In genomic region chr10:79579361-79579760, GRCh38 we compare ENCODE assay signal across 35 cellular contexts. TPM values are rescaled to one million over a fixed set of nuclear protein-coding genes. Genes with fewer than 3 reads are reported as not detected.
"Had no signal": no experiment of that assay in that cellular context is flagged by ENCODE, and none has a peak within 500 bp of the region (broad histone marks: within the 10 kb centered on the region; RNA-seq: fewer than 3 reads in every experiment).

No MANE protein-coding gene starts in this region.

- H3K27me3 Mint-ChIP-seq: T-helper 17 cell had no signal

- H3K4me1 ChIP-seq: ascending aorta, breast epithelium, esophagus muscularis mucosa, foreskin keratinocyte, gastroesophageal sphincter, heart right ventricle had no signal

- H3K36me3 Mint-ChIP-seq: activated naive CD4-positive, alpha-beta T cell treated with anti-CD3 and anti-CD28 coated beads, Interleukin-2, amount 50 U/mL, for 24 hours; activated naive CD8-positive, alpha-beta T cell treated with anti-CD3 and anti-CD28 coated beads, Interleukin-2, amount 10 ng/mL, durations not matched to agents 7 days and 5 days; brain had no signal

- H3K36me3 ChIP-seq: ascending aorta, breast epithelium, cardiac muscle cell, esophagus muscularis mucosa, gastroesophageal sphincter, heart right ventricle, WERI-Rb-1 had no signal

- H3K27me3 ChIP-seq: ascending aorta, breast epithelium, cardiac muscle cell, dorsolateral prefrontal cortex, esophagus muscularis mucosa, gastroesophageal sphincter had no signal

- H3K27ac ChIP-seq: ascending aorta, breast epithelium, cardiac muscle cell, coronary artery, dorsolateral prefrontal cortex, esophagus muscularis mucosa, foreskin keratinocyte, gastroesophageal sphincter, heart right ventricle, WERI-Rb-1 had no signal

- H3K4me3 Mint-ChIP-seq: activated B cell treated with CpG ODN at 0.5 μM for 24 hours; activated CD8-positive, alpha-beta T cell treated with anti-CD3 and anti-CD28 coated beads for 36 hours; activated naive CD4-positive, alpha-beta T cell treated with anti-CD3 and anti-CD28 coated beads for 36 hours; activated naive CD4-positive, alpha-beta T cell treated with anti-CD3 and anti-CD28 coated beads, Interleukin-2, amount 50 U/mL, for 24 hours; activated naive CD8-positive, alpha-beta T cell treated with anti-CD3 and anti-CD28 coated beads, Interleukin-2, amount 10 ng/mL, durations not matched to agents 7 days and 5 days; activated T-cell treated with anti-CD3 and anti-CD28 coated beads, Interleukin-2, amount 50 U/mL, for 4 hours; brain; dendritic cell treated with granulocyte-macrophage colony-stimulating factor and Interleukin-4, amounts not matched to agents 40 ng/mL and 50 ng/mL, for 4 days; endodermal cell; T-helper 17 cell; T-helper 2 cell treated with Interferon-gamma antibody and Interleukin-4, amounts not matched to agents 5 μg/mL and 100 μg/mL, for 36 hours had no signal

- H3K4me1 Mint-ChIP-seq: activated B cell treated with CpG ODN at 0.5 μM for 24 hours; activated naive CD4-positive, alpha-beta T cell treated with anti-CD3 and anti-CD28 coated beads, Interleukin-2, amount 50 U/mL, for 24 hours; brain; endodermal cell had no signal

- H3K9me3 Mint-ChIP-seq: activated B cell treated with CpG ODN at 0.5 μM for 24 hours; activated naive CD4-positive, alpha-beta T cell treated with anti-CD3 and anti-CD28 coated beads, Interleukin-2, amount 50 U/mL, for 24 hours; activated T-helper 2 cell treated with anti-CD3 and anti-CD28 coated beads, Interferon-gamma antibody, Interleukin-2, Interleukin-4, amounts not matched to agents 10 μg/mL and 5 μg/mL and 100 μg/mL, durations not matched to agents 14 hours and 24 hours and 36 hours; dendritic cell treated with granulocyte-macrophage colony-stimulating factor and Interleukin-4, amounts not matched to agents 40 ng/mL and 50 ng/mL, for 4 days; T-helper 2 cell treated with Interferon-gamma antibody and Interleukin-4, amounts not matched to agents 5 μg/mL and 100 μg/mL, for 36 hours had no signal

- H3K27ac Mint-ChIP-seq: activated B cell treated with CpG ODN at 0.5 μM for 24 hours; activated CD8-positive, alpha-beta T cell treated with anti-CD3 and anti-CD28 coated beads for 36 hours; activated naive CD4-positive, alpha-beta T cell treated with anti-CD3 and anti-CD28 coated beads for 36 hours; activated naive CD4-positive, alpha-beta T cell treated with anti-CD3 and anti-CD28 coated beads, Interleukin-2, amount 50 U/mL, for 24 hours; activated naive CD8-positive, alpha-beta T cell treated with anti-CD3 and anti-CD28 coated beads, Interleukin-2, amount 10 ng/mL, durations not matched to agents 7 days and 5 days; activated T-helper 2 cell treated with anti-CD3 and anti-CD28 coated beads, Interferon-gamma antibody, Interleukin-2, Interleukin-4, amounts not matched to agents 10 μg/mL and 5 μg/mL and 100 μg/mL, durations not matched to agents 14 hours and 24 hours and 36 hours; brain; dendritic cell treated with granulocyte-macrophage colony-stimulating factor and Interleukin-4, amounts not matched to agents 40 ng/mL and 50 ng/mL, for 4 days; endodermal cell; T-helper 17 cell; T-helper 2 cell treated with Interferon-gamma antibody and Interleukin-4, amounts not matched to agents 5 μg/mL and 100 μg/mL, for 36 hours had no signal

- ATAC-seq: activated CD4-positive, CD25-positive, alpha-beta regulatory T cell treated with anti-CD3 and anti-CD28 coated beads, Interleukin-2, amount 50 U/mL, for 24 hours; activated CD8-positive, alpha-beta T cell treated with anti-CD3 and anti-CD28 coated beads for 36 hours; activated T-cell treated with anti-CD3 and anti-CD28 coated beads, Interleukin-2, amount 50 U/mL, for 4 hours; foreskin keratinocyte; gastroesophageal sphincter; heart right ventricle; T-helper 17 cell had no signal

- H3K4me3 ChIP-seq: ascending aorta, breast epithelium, cardiac muscle cell, coronary artery, dorsolateral prefrontal cortex, esophagus muscularis mucosa, gastroesophageal sphincter, heart right ventricle had no signal

- H3K9me3 ChIP-seq: ascending aorta, breast epithelium, esophagus muscularis mucosa had no signal

- DNase-seq: activated B cell treated with CpG ODN at 0.5 μM for 24 hours; activated CD4-positive, alpha-beta T cell treated with anti-CD3 and anti-CD28 coated beads for 48 hours; activated CD4-positive, alpha-beta T cell treated with anti-CD3 and anti-CD28 coated beads, Interleukin-2, amount 50 U/mL, for 1 hour; activated CD4-positive, alpha-beta T cell treated with anti-CD3 and anti-CD28 coated beads, Interleukin-2, amount 50 U/mL, for 48 hours; activated CD8-positive, alpha-beta memory T cell treated with anti-CD3 and anti-CD28 coated beads for 24 hours; activated CD8-positive, alpha-beta T cell treated with anti-CD3 and anti-CD28 coated beads for 36 hours; activated effector memory CD4-positive, alpha-beta T cell treated with anti-CD3 and anti-CD28 coated beads, Interleukin-2, amount 50 U/mL, for 16 hours; activated naive CD4-positive, alpha-beta T cell treated with anti-CD3 and anti-CD28 coated beads for 36 hours; activated naive CD8-positive, alpha-beta T cell treated with anti-CD3 and anti-CD28 coated beads, Interleukin-2, amount 10 ng/mL, durations not matched to agents 7 days and 5 days; activated T-cell treated with anti-CD3 and anti-CD28 coated beads, Interleukin-2, amount 50 U/mL, for 4 hours; central memory CD4-positive, alpha-beta T cell; cerebellar nuclear complex; dorsolateral prefrontal cortex; effector memory CD4-positive, alpha-beta T cell; endodermal cell; erythroblast; foreskin keratinocyte; heart right ventricle; T-helper 1 cell; T-helper 17 cell; T1000; WERI-Rb-1 had no signal

RNA-seq across cellular contexts. Expression of gene SFTPA2, which starts 19.2 kb away (rescaled TPM):
- total RNA-seq: activated B cell treated with CpG ODN at 0.5 μM for 24 hours; activated CD8-positive, alpha-beta T cell treated with anti-CD3 and anti-CD28 coated beads for 36 hours; activated naive CD4-positive, alpha-beta T cell treated with anti-CD3 and anti-CD28 coated beads for 36 hours; activated naive CD8-positive, alpha-beta T cell treated with anti-CD3 and anti-CD28 coated beads, Interleukin-2, amount 10 ng/mL, durations not matched to agents 7 days and 5 days; activated T-helper 2 cell treated with anti-CD3 and anti-CD28 coated beads, Interferon-gamma antibody, Interleukin-2, Interleukin-4, amounts not matched to agents 10 μg/mL and 5 μg/mL and 100 μg/mL, durations not matched to agents 14 hours and 24 hours and 36 hours; ascending aorta; endodermal cell; foreskin keratinocyte; glomerular endothelial cell; T-helper 17 cell had no signal
- polyA plus RNA-seq: cardiac muscle cell, foreskin keratinocyte had no signal

RNA-seq across cellular contexts. Expression of gene SFTPA1, which starts 31.4 kb away (rescaled TPM):
- total RNA-seq: activated B cell treated with CpG ODN at 0.5 μM for 24 hours; activated CD8-positive, alpha-beta T cell treated with anti-CD3 and anti-CD28 coated beads for 36 hours; activated naive CD4-positive, alpha-beta T cell treated with anti-CD3 and anti-CD28 coated beads for 36 hours; activated naive CD8-positive, alpha-beta T cell treated with anti-CD3 and anti-CD28 coated beads, Interleukin-2, amount 10 ng/mL, durations not matched to agents 7 days and 5 days; activated T-helper 2 cell treated with anti-CD3 and anti-CD28 coated beads, Interferon-gamma antibody, Interleukin-2, Interleukin-4, amounts not matched to agents 10 μg/mL and 5 μg/mL and 100 μg/mL, durations not matched to agents 14 hours and 24 hours and 36 hours; ascending aorta; breast epithelium; cardiac muscle cell; endodermal cell; foreskin keratinocyte; gastroesophageal sphincter; glomerular endothelial cell; T-helper 17 cell had no signal
- polyA plus RNA-seq: cardiac muscle cell, foreskin keratinocyte had no signal
